In genomic region chr7:1024331-1024761, GRCh38 we compare ENCODE assay signal across 11 cellular contexts. TPM values are rescaled to one million over a fixed set of nuclear protein-coding genes. Genes with fewer than 3 reads are reported as not detected.
A peak's percentile ranks its signal among the peaks of the same experiment; 100 is the strongest.
DNase-seq lines count a peak whose midpoint lies in the region; ATAC-seq and TF ChIP-seq lines count a peak whose summit lies in the region.
"Had no signal": no experiment of that assay in that cellular context is flagged by ENCODE, and none has a peak within 500 bp of the region (broad histone marks: within the 10 kb centered on the region; RNA-seq: fewer than 3 reads in every experiment).

No MANE protein-coding gene starts in this region.

- peak overlapping the region; percentile 82 for H3K4me3 Mint-ChIP-seq in activated B cell treated with CpG ODN at 0.5 μM for 24 hours
- no peak overlapping the region for H3K4me3 Mint-ChIP-seq in effector memory CD8-positive, alpha-beta T cell
- H3K4me3 Mint-ChIP-seq: T-helper 1 cell treated with Interleukin-12 subunit alpha and Interleukin-12 subunit beta and Interleukin-4 antibody, amounts not matched to agents 30 μg/mL and 1 μg/mL, for 36 hours had no signal

- H3K4me3 ChIP-seq in foreskin fibroblast (ENCODE audit: low read depth in 1 of 2, low read length in 2 of 2) = no peak overlapping the region
- H3K4me3 ChIP-seq: lung had no signal

- peaks cover 65% of the 10 kb centered on the region for H3K4me1 Mint-ChIP-seq in activated B cell treated with CpG ODN at 0.5 μM for 24 hours
- peaks cover 22 to 25% of the 10 kb centered on the region in 2 donors for H3K4me1 Mint-ChIP-seq in effector memory CD8-positive, alpha-beta T cell (ENCODE audit: low read depth in 2 of 2)

- peaks cover 41% of the 10 kb centered on the region for H3K36me3 Mint-ChIP-seq in activated B cell treated with CpG ODN at 0.5 μM for 24 hours (ENCODE audit: low read depth)
- H3K36me3 Mint-ChIP-seq in effector memory CD8-positive, alpha-beta T cell (ENCODE audit: insufficient read depth) = no peaks in the 10 kb centered on the region

- no peaks in the 10 kb centered on the region for H3K9me3 Mint-ChIP-seq in activated B cell treated with CpG ODN at 0.5 μM for 24 hours
- no peaks in the 10 kb centered on the region for H3K9me3 Mint-ChIP-seq in effector memory CD8-positive, alpha-beta T cell
- H3K9me3 Mint-ChIP-seq: T-helper 1 cell treated with Interleukin-12 subunit alpha and Interleukin-12 subunit beta and Interleukin-4 antibody, amounts not matched to agents 30 μg/mL and 1 μg/mL, for 36 hours had no signal

- CTCF ChIA-PET in activated B cell treated with CpG ODN at 0.5 μM for 24 hours (lab: Charles Lee) = interaction anchor here (1.6 to 9.5 kb wide), 4 partner anchors 20 to 41 kb away, joined by 3 to 55 read pairs (median 18); partner anchors contain the start of gene GPR146

- DNase-seq in activated B cell treated with CpG ODN at 0.5 μM for 24 hours (peak; percentile 74), foreskin fibroblast (no peak), GDM1 (lab: John Stamatoyannopoulos, UW) (no peak)
- no peak for DNase-seq in activated effector memory CD4-positive, alpha-beta T cell treated with anti-CD3 and anti-CD28 coated beads, Interleukin-2, amount 50 U/mL, for 16 hours
- DNase-seq in effector memory CD8-positive, alpha-beta T cell = no peak

- no peaks in the 10 kb centered on the region for H3K27me3 Mint-ChIP-seq in activated B cell treated with CpG ODN at 0.5 μM for 24 hours
- H3K27me3 Mint-ChIP-seq in effector memory CD8-positive, alpha-beta T cell = no peaks in the 10 kb centered on the region

- ATAC-seq in GM18499 (IDR thresholded peaks at IDR 0.05; ENCODE audit: insufficient read depth, unreplicated experiment) (peak; percentile 35), GM21381 (IDR thresholded peaks at IDR 0.05; ENCODE audit: unreplicated experiment) (peak; percentile 50), HG03378 (IDR thresholded peaks at IDR 0.05; ENCODE audit: unreplicated experiment) (peak; percentile 51), activated B cell treated with CpG ODN at 0.5 μM for 24 hours (ENCODE audit: low read depth) (peak; percentile 76)
- ATAC-seq in effector memory CD8-positive, alpha-beta T cell (replicated peaks) = no peak

- TF ChIP-seq CTCF in activated B cell treated with CpG ODN at 0.5 μM for 24 hours (IDR thresholded peaks at IDR 0.05) (no peak), foreskin fibroblast (IDR thresholded peaks at IDR 0.05; ENCODE audit: low read depth, low read length) (no peak)

- intact Hi-C loops in activated B cell treated with CpG ODN at 0.5 μM for 24 hours (cut with micrococcal nuclease) = loop anchor here (1.0 to 10.0 kb wide), 9 partner anchors 20 to 1290 kb away; partner anchors contain the start of genes COX19, GPR146 and SNX8

- H3K27ac Mint-ChIP-seq in activated B cell treated with CpG ODN at 0.5 μM for 24 hours = peak overlapping the region; percentile 89
- H3K27ac Mint-ChIP-seq in effector memory CD8-positive, alpha-beta T cell = peak overlapping the region in 1 of 2 donors; percentile 44
- H3K27ac Mint-ChIP-seq: T-helper 1 cell treated with Interleukin-12 subunit alpha and Interleukin-12 subunit beta and Interleukin-4 antibody, amounts not matched to agents 30 μg/mL and 1 μg/mL, for 36 hours had no signal

- POLR2A ChIA-PET in activated B cell treated with CpG ODN at 0.5 μM for 24 hours (lab: Charles Lee) = interaction anchor here (0.7 to 7.7 kb wide), 15 partner anchors 11 to 136 kb away, joined by 3 to 148 read pairs (median 5); partner anchors contain the start of genes COX19 and GPR146

RNA-seq across cellular contexts. Expression of gene GPR146, which starts 20.0 kb away (rescaled TPM):
- total RNA-seq in activated B cell treated with CpG ODN at 0.5 μM for 24 hours = 6.2 and 6.9 TPM in 2 replicates

RNA-seq across cellular contexts. Expression of gene CYP2W1, which starts 41.4 kb away (rescaled TPM):
- not detected in 2 replicates for total RNA-seq in activated B cell treated with CpG ODN at 0.5 μM for 24 hours
- total RNA-seq: bronchial epithelial cell had no signal

RNA-seq across cellular contexts. Expression of gene COX19, which starts 49.0 kb away (rescaled TPM):
- total RNA-seq in activated B cell treated with CpG ODN at 0.5 μM for 24 hours = 21.2 and 24.5 TPM in 2 replicates
